ENCODE assay signal across 7 cellular contexts in genomic region chr17:71267668-71268067, GRCh38.
"Had no signal": no experiment of that assay in that cellular context is flagged by ENCODE, and none has a peak within 500 bp of the region (broad histone marks: within the 10 kb centered on the region; RNA-seq: fewer than 3 reads in every experiment).

No MANE protein-coding gene starts in this region.

- H3K4me3 ChIP-seq: K562 had no signal

- H3K36me3 Mint-ChIP-seq: IgD-negative memory B cell had no signal

- H3K27ac ChIP-seq: HL-60, KMS-11 had no signal

- H3K4me3 Mint-ChIP-seq: IgD-negative memory B cell had no signal

- H3K4me2 ChIP-seq: KMS-11 had no signal

- FAIRE-seq: HTR-8/SVneo, K562 had no signal

- ATAC-seq: K562 had no signal

- H3K27me3 Mint-ChIP-seq: IgD-negative memory B cell had no signal

- H3K9ac ChIP-seq: KMS-11 had no signal

- H3K4me1 Mint-ChIP-seq: IgD-negative memory B cell had no signal

- DNase-seq: KBM-7, KG1 had no signal
